11 cellular contexts compared by ENCODE assay signal in genomic region chr1:25890249-25891034, GRCh38. TPM values are rescaled to one million over a fixed set of nuclear protein-coding genes. Genes with fewer than 3 reads are reported as not detected.
A peak's percentile ranks its signal among the peaks of the same experiment; 100 is the strongest.
DNase-seq lines count a peak whose midpoint lies in the region; ATAC-seq, FAIRE-seq and TF ChIP-seq lines count a peak whose summit lies in the region.
"Had no signal": no experiment of that assay in that cellular context is flagged by ENCODE, and none has a peak within 500 bp of the region (broad histone marks: within the 10 kb centered on the region; RNA-seq: fewer than 3 reads in every experiment).

No MANE protein-coding gene starts in this region.

- no peaks in the 10 kb centered on the region for H3K79me1 ChIP-seq in H1 (ENCODE audit: low read depth, low read length)

- no peak overlapping the region for H2BK20ac ChIP-seq in H1 (ENCODE audit: low read length)

- H3K4me2 ChIP-seq in A549 (peak overlapping the region; percentile 73), H1 (ENCODE audit: insufficient read depth in 1 of 2, low read depth in 2 of 2, low read length in 2 of 2) (no peak overlapping the region)

- H4K20me1 ChIP-seq in H1 (replicated peaks in 1 of 2; ENCODE audit: control insufficient read depth in 1 of 2, insufficient read depth in 2 of 2, low read length in 2 of 2): no peaks in the 10 kb centered on the region

- peak overlapping the region; percentile 80 for H4K91ac ChIP-seq in H1 (replicated peaks; ENCODE audit: insufficient read length, low read length)

- no peak overlapping the region for H3K23ac ChIP-seq in H1 (ENCODE audit: insufficient read length)

- ATAC-seq in A549: peak; percentile 68 to 72

- FAIRE-seq in A549 (lab: Jason Lieb, UNC) (no peak), H1 (lab: Jason Lieb, UNC) (no peak)
- FAIRE-seq: GM12892 had no signal

- TF ChIP-seq POLR2A in A549 (IDR thresholded peaks at IDR 0.05; ENCODE audit: low read length) (no peak), H1 (IDR thresholded peaks at IDR 0.05; ENCODE audit: control extremely low read depth in 1 of 2, low read depth in 2 of 2, low read length in 2 of 2) (no peak)

- H3K9ac ChIP-seq in H1 (replicated peaks in 1 of 4; ENCODE audit: extremely low read depth in 1 of 4, low read depth in 3 of 4, low read length in 3 of 4): no peak overlapping the region
- no peak overlapping the region for H3K9ac ChIP-seq in mucosa of rectum (ENCODE audit: low read depth in 1 of 2, low read length in 2 of 2)

- H3K36me3 ChIP-seq in H1 (ENCODE audit: control insufficient read depth in 2 of 4, insufficient read depth in 4 of 4, low read length in 3 of 4): no peaks in the 10 kb centered on the region
- H3K36me3 ChIP-seq in mucosa of rectum (ENCODE audit: control insufficient read depth in 2 of 2, insufficient read depth in 2 of 2, low read length in 2 of 2): no peaks in the 10 kb centered on the region
- no peaks in the 10 kb centered on the region for H3K36me3 ChIP-seq in effector memory CD4-positive, alpha-beta T cell (ENCODE audit: control insufficient read depth, insufficient read depth, low read length)

- H3K4me1 ChIP-seq in A549 (peaks cover 46% of the 10 kb centered on the region), H1 (replicated peaks in 1 of 4; ENCODE audit: control insufficient read depth in 3 of 4, insufficient read depth in 4 of 4, low read length in 3 of 4) (peaks cover 0 to 18% (median 10%) of the 10 kb centered on the region in 4 experiments; a peak in 6 of 7 replicates), mucosa of rectum (ENCODE audit: control insufficient read depth in 2 of 2, insufficient read depth in 2 of 2, low read length in 2 of 2) (peaks cover 10 to 25% of the 10 kb centered on the region in 2 donors)
- no peaks in the 10 kb centered on the region for H3K4me1 ChIP-seq in effector memory CD4-positive, alpha-beta T cell (ENCODE audit: control insufficient read depth, insufficient read depth, low read length, poor library complexity, severe bottlenecking)

- H3K18ac ChIP-seq in H1 (ENCODE audit: extremely low read depth, low read length): no peak overlapping the region

- no peak overlapping the region for H2AFZ ChIP-seq in H1 (ENCODE audit: low read length)

- H3K27me3 ChIP-seq in H1 (replicated peaks in 1 of 4; ENCODE audit: control insufficient read depth in 3 of 4, extremely low read depth in 1 of 4, insufficient read depth in 3 of 4, low read length in 3 of 4): no peaks in the 10 kb centered on the region
- H3K27me3 ChIP-seq in mucosa of rectum (ENCODE audit: control insufficient read depth in 2 of 2, insufficient read depth in 2 of 2, low read length in 2 of 2): no peaks in the 10 kb centered on the region
- no peaks in the 10 kb centered on the region for H3K27me3 ChIP-seq in effector memory CD4-positive, alpha-beta T cell (replicated peaks; ENCODE audit: control insufficient read depth, insufficient read depth, low read length, poor library complexity, severe bottlenecking)

- TF ChIP-seq EP300 in A549 (IDR thresholded peaks at IDR 0.05) (no peak), H1 (IDR thresholded peaks at IDR 0.05; ENCODE audit: borderline replicate concordance in 1 of 2, low read depth in 2 of 2, low read length in 2 of 2) (no peak)

- H3K23me2 ChIP-seq in H1 (ENCODE audit: low read depth, low read length): no peaks in the 10 kb centered on the region

- H2BK5ac ChIP-seq in H1 (ENCODE audit: low read depth, low read length): peak overlapping the region; percentile 32; the same call in 1 of the 2 replicates

- no peaks in the 10 kb centered on the region for H3K9me3 ChIP-seq in A549
- no peaks in the 10 kb centered on the region for H3K9me3 ChIP-seq in H1 (ENCODE audit: insufficient read depth in 2 of 2, low read depth in 1 of 2, low read length in 1 of 2)
- no peaks in the 10 kb centered on the region for H3K9me3 ChIP-seq in mucosa of rectum (ENCODE audit: control insufficient read depth in 2 of 2, low read length in 2 of 2)
- H3K9me3 ChIP-seq in effector memory CD4-positive, alpha-beta T cell (ENCODE audit: control insufficient read depth, low read length): no peaks in the 10 kb centered on the region

- no peak for TF ChIP-seq CTCF in A549 (IDR thresholded peaks at IDR 0.05)
- TF ChIP-seq CTCF in H1 (IDR thresholded peaks at IDR 0.05; ENCODE audit: control extremely low read depth in 1 of 3, insufficient read depth in 1 of 3, low read depth in 1 of 3, low read length in 3 of 3): no peak

- no peak overlapping the region for H3K14ac ChIP-seq in H1 (ENCODE audit: insufficient read length)

- no peak overlapping the region for H4K8ac ChIP-seq in H1 (ENCODE audit: extremely low read depth, insufficient read depth, low read length)

- H3K56ac ChIP-seq in H1 (replicated peaks; ENCODE audit: insufficient read length, low read depth, low read length): no peak overlapping the region

- peak; percentile 66 to 80 for DNase-seq in A549 (ENCODE audit: low read depth in 1 of 2, low spot score in 1 of 2)
- DNase-seq in M059J (ENCODE audit: low read depth): peak; percentile 93
- DNase-seq in H1 (ENCODE audit: low read depth in 1 of 2, low spot score in 2 of 2): no peak
- no peak for DNase-seq in GOT3 (lab: John Stamatoyannopoulos, UW)
- DNase-seq in dedifferentiated amniotic fluid mesenchymal stem cell (ENCODE audit: extremely low spot score): no peak
- no peak for DNase-seq in NK-92 (lab: John Stamatoyannopoulos, UW; ENCODE audit: unreplicated experiment)
- DNase-seq in effector memory CD4-positive, alpha-beta T cell: no peak
- DNase-seq: stimulated activated CD4-positive, alpha-beta T cell treated with anti-CD3 and anti-CD28 coated beads, Interleukin-4, amount 100 ng/mL, for 24 hours; T-helper 1 cell had no signal

- TF ChIP-seq RAD21 in A549 (conservative IDR thresholded peaks at IDR 0.05 in 1 of 2, IDR thresholded peaks at IDR 0.05 in 1 of 2): no peak
- no peak for TF ChIP-seq RAD21 in H1 (IDR thresholded peaks at IDR 0.05 in 1 of 2, conservative IDR thresholded peaks at IDR 0.05 in 1 of 2; ENCODE audit: low read depth in 2 of 2, low read length in 2 of 2)

- H3K27ac ChIP-seq in A549: peak overlapping the region; percentile 94 to 98
- no peak overlapping the region for H3K27ac ChIP-seq in H1 (ENCODE audit: low read depth, low read length)
- H3K27ac ChIP-seq in mucosa of rectum (ENCODE audit: low read depth in 2 of 2, low read length in 2 of 2): peak overlapping the region; percentile 29 to 52
- H3K27ac ChIP-seq in effector memory CD4-positive, alpha-beta T cell (ENCODE audit: insufficient read depth, low read length, poor library complexity, severe bottlenecking): no peak overlapping the region

- 18% methylated on average over 10 of the region's 10 CpGs for WGBS in A549 (ENCODE audit: missing lambda C conversion rate)
- 86% methylated on average over 10 of the region's 10 CpGs; no CpG with 5 or more reads in 1 of the 2 experiments for WGBS in H1 (ENCODE audit: extremely low coverage in 1 of 2, insufficient coverage in 1 of 2, insufficient read length in 1 of 2, insufficient replicate concordance in 2 of 2, low coverage in 1 of 2, low lambda C conversion rate in 2 of 2, missing lambda C conversion rate in 1 of 2), 2 experiments

- H2BK12ac ChIP-seq in H1 (ENCODE audit: low read depth, low read length): 0 out of 2 replicates have a peak overlapping the region, but pooled peaks have one; percentile 35

- no peak overlapping the region for H2BK120ac ChIP-seq in H1 (replicated peaks; ENCODE audit: low read depth, low read length)

- no peak overlapping the region for H2BK15ac ChIP-seq in H1 (ENCODE audit: low read length)

- CTCF ChIA-PET in A549 (lab: Yijun Ruan, JAX): interaction anchor here (0.8 to 4.1 kb wide), 8 partner anchors 14 to 146 kb away, joined by 3 to 18 read pairs (median 3); partner anchors contain the start of gene PAFAH2
- CTCF ChIA-PET in H1 (lab: Charles Lee; ENCODE audit: partially characterized antibody): interaction anchor here (0.6 to 6.9 kb wide), 10 partner anchors 9 to 114 kb away, joined by 3 to 83 read pairs (median 4); partner anchors contain the start of genes PAQR7 and STMN1

- H3K4ac ChIP-seq in H1 (replicated peaks; ENCODE audit: insufficient read length, low read depth, low read length): no peak overlapping the region

- H3K79me2 ChIP-seq in H1 (ENCODE audit: control insufficient read depth in 1 of 2, insufficient read depth in 2 of 2, low read length in 2 of 2): no peaks in the 10 kb centered on the region

- H3K4me3 ChIP-seq in A549: no peak overlapping the region
- H3K4me3 ChIP-seq in H1 (ENCODE audit: extremely low read depth in 1 of 4, insufficient read depth in 2 of 4, low read depth in 3 of 4, low read length in 4 of 4): no peak overlapping the region
- H3K4me3 ChIP-seq in mucosa of rectum (ENCODE audit: low read length in 2 of 2): no peak overlapping the region
- no peak overlapping the region for H3K4me3 ChIP-seq in effector memory CD4-positive, alpha-beta T cell (ENCODE audit: insufficient read depth, low read depth, low read length, poor library complexity, severe bottlenecking)

- H4K5ac ChIP-seq in H1 (ENCODE audit: insufficient read length, low read depth, low read length): no peak overlapping the region

- H2AK5ac ChIP-seq in H1 (ENCODE audit: low read depth, low read length): 0 out of 2 replicates have a peak overlapping the region, but pooled peaks have one; percentile 3

- POLR2A ChIA-PET in A549 (lab: Yijun Ruan, JAX): interaction anchor here (0.6 kb wide), 1 partner anchor 12 kb away, joined by 3 read pairs; no protein-coding TSS in a partner anchor
- POLR2A ChIA-PET in H1 (lab: Charles Lee; ENCODE audit: partially characterized antibody): interaction anchor here (1.0 to 3.6 kb wide), 6 partner anchors 8 to 23 kb away, joined by 3 to 29 read pairs (median 4); partner anchors contain the start of gene PAQR7

RNA-seq across cellular contexts. Expression of gene PAQR7, which starts 14.9 kb away (rescaled TPM):
- polyA plus RNA-seq in A549 (2011; rRNA removed) (2.3 and 3.4 TPM in 2 replicates), A549 (2017; fragmentation: RNase III; extraction: RNeasy Plus Mini Kit Qiagen cat#74134 plus additional on column Dnase treatment) (5.9 to 6.4 TPM (median 6.0 TPM) in 3 replicates), H1 (2011; rRNA removed) (7.4 and 9.0 TPM in 2 replicates)
- polyA plus RNA-seq in A549 (2012; cell fraction: cytosol; rRNA removed): 2.6 and 4.0 TPM in 2 replicates
- polyA plus RNA-seq in A549 (2012; cell fraction: nucleus; rRNA removed): 6.9 and 7.4 TPM in 2 replicates
- 8.5 and 10.1 TPM in 2 replicates for polyA minus RNA-seq in A549 (2011; rRNA and poly(A)+ RNA removed)
- 6.5 and 6.8 TPM in 2 replicates for total RNA-seq in M059J (2014; rRNA removed; shearing (Covaris generic))
- 7.3 and 7.7 TPM in 2 replicates for total RNA-seq in H1 (2021; fragmentation: NEBNext Ultra II Directional; extraction: Animal tissue kit (Norgen Biotek cat#: 25700))
- polyA plus RNA-seq in H1 (2011; cell fraction: cytosol; rRNA removed): 6.5 TPM
- polyA plus RNA-seq in H1 (2011; cell fraction: nucleus; rRNA removed): 6.1 TPM
- 6.2 to 8.2 TPM (median 7.5 TPM) in 4 replicates for polyA plus RNA-seq in H1 (2012, experiment 1 of 2)
- polyA plus RNA-seq in H1 (2012, experiment 2 of 2): 6.0 TPM
- 7.1 TPM for polyA plus RNA-seq in H1 (2013, experiment 1 of 2)
- 8.3 TPM for polyA plus RNA-seq in H1 (2013, experiment 2 of 2)
- polyA minus RNA-seq in H1 (2011; rRNA and poly(A)+ RNA removed): 10.1 and 10.5 TPM in 2 replicates
- 7.6 TPM for polyA minus RNA-seq in H1 (2011; cell fraction: cytosol; rRNA and poly(A)+ RNA removed)
- polyA minus RNA-seq in H1 (2011; cell fraction: nucleus; rRNA and poly(A)+ RNA removed): 4.5 TPM

RNA-seq across cellular contexts. Expression of gene STMN1, which starts 15.8 kb away (rescaled TPM):
- polyA plus RNA-seq in A549 (2011; rRNA removed): 75.3 and 82.4 TPM in 2 replicates
- polyA plus RNA-seq in A549 (2012; cell fraction: cytosol; rRNA removed): 48.1 and 55.7 TPM in 2 replicates
- 18.1 and 32.8 TPM in 2 replicates for polyA plus RNA-seq in A549 (2012; cell fraction: nucleus; rRNA removed)
- polyA plus RNA-seq in A549 (2017; fragmentation: RNase III; extraction: RNeasy Plus Mini Kit Qiagen cat#74134 plus additional on column Dnase treatment): 145 to 177 TPM (median 147 TPM) in 3 replicates
- 10.2 and 10.9 TPM in 2 replicates for polyA minus RNA-seq in A549 (2011; rRNA and poly(A)+ RNA removed)
- 377 and 462 TPM in 2 replicates for total RNA-seq in M059J (2014; rRNA removed; shearing (Covaris generic))
- total RNA-seq in H1 (2021; fragmentation: NEBNext Ultra II Directional; extraction: Animal tissue kit (Norgen Biotek cat#: 25700)): 561 and 564 TPM in 2 replicates
- 78.4 and 116 TPM in 2 replicates for polyA plus RNA-seq in H1 (2011; rRNA removed)
- 189 TPM for polyA plus RNA-seq in H1 (2011; cell fraction: cytosol; rRNA removed)
- 60.2 TPM for polyA plus RNA-seq in H1 (2011; cell fraction: nucleus; rRNA removed)
- 352 to 483 TPM (median 373 TPM) in 4 replicates for polyA plus RNA-seq in H1 (2012, experiment 1 of 2)
- polyA plus RNA-seq in H1 (2012, experiment 2 of 2): 113 TPM
- 403 TPM for polyA plus RNA-seq in H1 (2013, experiment 1 of 2)
- 416 TPM for polyA plus RNA-seq in H1 (2013, experiment 2 of 2)
- polyA minus RNA-seq in H1 (2011; rRNA and poly(A)+ RNA removed): 28.0 and 32.8 TPM in 2 replicates
- polyA minus RNA-seq in H1 (2011; cell fraction: cytosol; rRNA and poly(A)+ RNA removed): 51.4 TPM
- polyA minus RNA-seq in H1 (2011; cell fraction: nucleus; rRNA and poly(A)+ RNA removed): 64.6 TPM

RNA-seq across cellular contexts. Expression of gene AUNIP, which starts 31.2 kb away (rescaled TPM):
- polyA plus RNA-seq in A549 (2011; rRNA removed): 6.6 and 8.4 TPM in 2 replicates
- polyA plus RNA-seq in A549 (2012; cell fraction: cytosol; rRNA removed): 4.5 and 5.2 TPM in 2 replicates
- polyA plus RNA-seq in A549 (2012; cell fraction: nucleus; rRNA removed): 2.0 and 2.9 TPM in 2 replicates
- polyA plus RNA-seq in A549 (2017; fragmentation: RNase III; extraction: RNeasy Plus Mini Kit Qiagen cat#74134 plus additional on column Dnase treatment): 5.6 to 7.3 TPM (median 6.5 TPM) in 3 replicates
- 5.2 and 6.7 TPM in 2 replicates for polyA minus RNA-seq in A549 (2011; rRNA and poly(A)+ RNA removed)
- total RNA-seq in M059J (2014; rRNA removed; shearing (Covaris generic)): 7.1 and 9.1 TPM in 2 replicates
- 22.9 and 23.2 TPM in 2 replicates for total RNA-seq in H1 (2021; fragmentation: NEBNext Ultra II Directional; extraction: Animal tissue kit (Norgen Biotek cat#: 25700))
- polyA plus RNA-seq in H1 (2011; rRNA removed): 15.4 and 18.6 TPM in 2 replicates
- 16.5 TPM for polyA plus RNA-seq in H1 (2011; cell fraction: cytosol; rRNA removed)
- 13.9 TPM for polyA plus RNA-seq in H1 (2011; cell fraction: nucleus; rRNA removed)
- polyA plus RNA-seq in H1 (2012, experiment 1 of 2): 14.8 to 20.4 TPM (median 15.7 TPM) in 4 replicates
- polyA plus RNA-seq in H1 (2012, experiment 2 of 2): 12.1 TPM
- 14.6 TPM for polyA plus RNA-seq in H1 (2013, experiment 1 of 2)
- polyA plus RNA-seq in H1 (2013, experiment 2 of 2): 15.5 TPM
- polyA minus RNA-seq in H1 (2011; rRNA and poly(A)+ RNA removed): 19.1 and 23.3 TPM in 2 replicates
- 12.3 TPM for polyA minus RNA-seq in H1 (2011; cell fraction: cytosol; rRNA and poly(A)+ RNA removed)
- 29.0 TPM for polyA minus RNA-seq in H1 (2011; cell fraction: nucleus; rRNA and poly(A)+ RNA removed)

Comparison
In these comparisons a context has a peak if more than half of its experiments do, and no peak if none do; other contexts are left out.
1. DNase-seq: peak in A549 (2 of 2) and M059J (single experiment); none in H1 (0 of 2), GOT3 (single experiment), dedifferentiated amniotic fluid mesenchymal stem cell (single experiment), NK-92 (single experiment) and effector memory CD4-positive, alpha-beta T cell (0 of 3).
2. H3K27ac ChIP-seq: peak in A549 (2 of 2) and mucosa of rectum (2 of 2); none in H1 (single experiment) and effector memory CD4-positive, alpha-beta T cell (single experiment).